In genomic region chr1:177346960-177347359, GRCh38 we compare ENCODE assay signal across 32 cellular contexts.
"Had no signal": no experiment of that assay in that cellular context is flagged by ENCODE, and none has a peak within 500 bp of the region (broad histone marks: within the 10 kb centered on the region; RNA-seq: fewer than 3 reads in every experiment).

No MANE protein-coding gene starts in this region.

- H3K27ac Mint-ChIP-seq: activated naive CD8-positive, alpha-beta T cell; immature natural killer cell; naive B cell; nephron progenitor cell; progenitor cell of endocrine pancreas; T-helper 1 cell treated with Interleukin-12 subunit alpha and Interleukin-12 subunit beta and Interleukin-4 antibody, amounts not matched to agents 30 μg/mL and 1 μg/mL, for 36 hours; type B pancreatic cell had no signal

- H3K4me1 ChIP-seq: ascending aorta, gastroesophageal sphincter, left lung, testis, vagina had no signal

- DNase-seq: activated CD4-positive, alpha-beta T cell treated with anti-CD3 and anti-CD28 coated beads for 48 hours; activated CD4-positive, alpha-beta T cell treated with anti-CD3 and anti-CD28 coated beads, Interleukin-2, amount 50 U/mL, for 48 hours; activated CD8-positive, alpha-beta memory T cell treated with anti-CD3 and anti-CD28 coated beads for 24 hours; activated effector memory CD4-positive, alpha-beta T cell treated with Interleukin-2 at 50 U/mL for 16 hours; activated naive CD4-positive, alpha-beta T cell treated with Interleukin-2 at 50 U/mL for 16 hours; brain microvascular endothelial cell; cortex of kidney; hippocampal formation; immature natural killer cell; kidney; left lung; naive B cell; nephron progenitor cell; retina; stimulated activated CD4-positive, alpha-beta T cell treated with anti-CD3 and anti-CD28 coated beads, Interleukin-15, amount 100 ng/mL, for 24 hours; stimulated activated CD4-positive, alpha-beta T cell treated with anti-CD3 and anti-CD28 coated beads, Interleukin-2, amount 100 ng/mL, for 24 hours; stimulated activated naive CD4-positive, alpha-beta T cell; T-helper 9 cell; testis had no signal

- H3K4me3 Mint-ChIP-seq: activated naive CD8-positive, alpha-beta T cell; immature natural killer cell; naive B cell; nephron progenitor cell; T-helper 1 cell treated with Interleukin-12 subunit alpha and Interleukin-12 subunit beta and Interleukin-4 antibody, amounts not matched to agents 30 μg/mL and 1 μg/mL, for 36 hours; type B pancreatic cell had no signal

- ATAC-seq: activated CD4-positive, CD25-positive, alpha-beta regulatory T cell treated with anti-CD3 and anti-CD28 coated beads, Interleukin-2, amount 50 U/mL, for 24 hours; gastroesophageal sphincter; left lung had no signal

- H3K27ac ChIP-seq: ascending aorta, brain microvascular endothelial cell, gastroesophageal sphincter, left lung, neutrophil, testis, vagina, VCaP had no signal

- H3K36me3 Mint-ChIP-seq: activated naive CD8-positive, alpha-beta T cell; immature natural killer cell; naive B cell; type B pancreatic cell had no signal

- H3K9me3 Mint-ChIP-seq: nephron progenitor cell, type B pancreatic cell had no signal

- H3K4me1 Mint-ChIP-seq: immature natural killer cell, naive B cell had no signal

- H3K36me3 ChIP-seq: ascending aorta, brain microvascular endothelial cell, gastroesophageal sphincter, left lung, neutrophil, vagina had no signal

- FAIRE-seq: endothelial cell of umbilical vein, kidney, TTC549 had no signal

- H3K4me3 ChIP-seq: ascending aorta, gastroesophageal sphincter, left lung, lung, testis, vagina had no signal

- H3K9me3 ChIP-seq: ascending aorta, gastroesophageal sphincter, left lung, neutrophil, testis, vagina had no signal

- H3K27me3 ChIP-seq: ascending aorta, brain microvascular endothelial cell, gastroesophageal sphincter, left lung, neutrophil, testis, vagina had no signal
